In genomic region chr6:105790635-105791034, GRCh38 we compare ENCODE assay signal across 1 cellular context.
TF ChIP-seq lines count a peak whose summit lies in the region.

No MANE protein-coding gene starts in this region.

TF ChIP-seq in GM23338, 12 proteins besides CTCF, POLR2A, EP300 and RAD21 (continued from another document):
- no peak for TF ChIP-seq REST (IDR thresholded peaks at IDR 0.05; ENCODE audit: unreplicated experiment)
- TF ChIP-seq ETS1 (IDR thresholded peaks at IDR 0.05), result no peak
- TF ChIP-seq EZH2phosphoT487 (IDR thresholded peaks at IDR 0.05; ENCODE audit: unreplicated experiment), result no peak
- no peak for TF ChIP-seq NANOG (IDR thresholded peaks at IDR 0.05; ENCODE audit: borderline replicate concordance)
- TF ChIP-seq CREB1 (CRISPR knock-in tag; IDR thresholded peaks at IDR 0.05; ENCODE audit: low read depth), result no peak
- TF ChIP-seq JUNB (IDR thresholded peaks at IDR 0.05; ENCODE audit: unreplicated experiment), result no peak
- no peak for TF ChIP-seq ZNF114 (CRISPR knock-in tag; IDR thresholded peaks at IDR 0.05)
- no peak for TF ChIP-seq ZNF462 (CRISPR knock-in tag; IDR thresholded peaks at IDR 0.05)
- no peak for TF ChIP-seq STAT1 (IDR thresholded peaks at IDR 0.05; ENCODE audit: unreplicated experiment)
